9 cellular contexts compared by ENCODE assay signal in the genomic region with DNA sequence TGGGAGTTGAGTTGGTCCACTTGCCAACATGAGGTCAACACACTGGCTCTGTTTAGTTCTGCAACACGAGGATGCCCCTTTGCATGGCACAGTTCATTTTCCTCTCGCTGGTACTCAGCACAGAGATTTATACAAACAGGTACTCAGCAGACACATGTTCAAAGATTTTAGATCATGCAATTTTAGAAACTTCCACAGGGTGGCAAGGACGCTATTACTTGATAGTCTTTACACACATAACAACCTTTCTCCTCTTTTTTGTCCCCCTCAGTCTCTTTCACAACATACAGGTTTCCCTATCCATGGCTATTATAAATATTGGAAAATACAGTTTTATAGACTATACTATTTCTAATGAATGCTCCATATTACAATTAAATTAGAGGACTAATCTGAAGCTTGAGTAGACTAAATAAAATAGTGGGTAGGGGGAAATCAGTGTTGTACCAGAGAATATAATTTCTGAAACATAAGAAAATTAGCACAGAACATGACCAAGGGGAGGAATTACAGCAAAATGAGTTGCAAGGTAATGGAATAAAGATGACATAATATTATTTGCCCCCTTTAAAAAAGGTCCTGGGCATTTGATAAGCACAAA.
DNase-seq lines count a peak whose midpoint lies in the region; ATAC-seq, FAIRE-seq and TF ChIP-seq lines count a peak whose summit lies in the region.
"Had no signal": no experiment of that assay in that cellular context is flagged by ENCODE, and none has a peak within 500 bp of the region (broad histone marks: within the 10 kb centered on the region; RNA-seq: fewer than 3 reads in every experiment).

No MANE protein-coding gene starts in this region.

- ATAC-seq in naive thymus-derived CD4-positive, alpha-beta T cell = no peak
- no peak for ATAC-seq in HG03280 (IDR thresholded peaks at IDR 0.05; ENCODE audit: unreplicated experiment)

- H3K36me3 ChIP-seq in astrocyte (ENCODE audit: insufficient read depth, low read length) = no peaks in the 10 kb centered on the region
- H3K36me3 ChIP-seq in mesenchymal stem cell (ENCODE audit: control insufficient read depth in 1 of 2, insufficient read depth in 2 of 2, low read depth in 1 of 2, low read length in 2 of 2) = no peaks in the 10 kb centered on the region
- H3K36me3 ChIP-seq in esophagus muscularis mucosa = no peaks in the 10 kb centered on the region
- H3K36me3 ChIP-seq in suprapubic skin = no peaks in the 10 kb centered on the region
- H3K36me3 ChIP-seq in naive thymus-derived CD4-positive, alpha-beta T cell (ENCODE audit: control insufficient read depth in 2 of 3, insufficient read depth in 3 of 3, low read length in 3 of 3) = no peaks in the 10 kb centered on the region

- no peaks in the 10 kb centered on the region for H3K9me3 Mint-ChIP-seq in astrocyte (ENCODE audit: unreplicated experiment)
- H3K9me3 Mint-ChIP-seq in naive thymus-derived CD4-positive, alpha-beta T cell = peaks cover 0 to 22% (median 3%) of the 10 kb centered on the region in 11 donors

- H3K36me3 Mint-ChIP-seq in astrocyte (ENCODE audit: low read depth, unreplicated experiment) = no peaks in the 10 kb centered on the region
- H3K36me3 Mint-ChIP-seq in naive thymus-derived CD4-positive, alpha-beta T cell = no peaks in the 10 kb centered on the region

- no peak overlapping the region for H4K91ac ChIP-seq in mesenchymal stem cell (ENCODE audit: low read length)

- H3K4ac ChIP-seq in mesenchymal stem cell (ENCODE audit: low read depth in 1 of 2, low read length in 2 of 2) = no peak overlapping the region

- no peak overlapping the region for H2BK5ac ChIP-seq in mesenchymal stem cell (ENCODE audit: low read depth, low read length, poor library complexity, severe bottlenecking)

- POLR2A ChIA-PET in naive thymus-derived CD4-positive, alpha-beta T cell (lab: Charles Lee) = no interaction called here

- no peak overlapping the region for H3K27ac Mint-ChIP-seq in astrocyte (ENCODE audit: unreplicated experiment)
- no peak overlapping the region for H3K27ac Mint-ChIP-seq in naive thymus-derived CD4-positive, alpha-beta T cell

- no peak overlapping the region for H4K8ac ChIP-seq in mesenchymal stem cell (ENCODE audit: low read length)

- H3K79me1 ChIP-seq in mesenchymal stem cell (replicated peaks; ENCODE audit: low read length, poor library complexity, severe bottlenecking) = no peaks in the 10 kb centered on the region

- no peaks in the 10 kb centered on the region for H4K20me1 ChIP-seq in astrocyte (ENCODE audit: insufficient read depth, low read length)

- no peaks in the 10 kb centered on the region for H3K4me1 ChIP-seq in astrocyte (ENCODE audit: insufficient read depth, low read length)
- H3K4me1 ChIP-seq in mesenchymal stem cell (ENCODE audit: control insufficient read depth, insufficient read depth, low read depth, low read length) = no peaks in the 10 kb centered on the region
- no peaks in the 10 kb centered on the region for H3K4me1 ChIP-seq in esophagus muscularis mucosa
- H3K4me1 ChIP-seq in suprapubic skin = no peaks in the 10 kb centered on the region
- H3K4me1 ChIP-seq in naive thymus-derived CD4-positive, alpha-beta T cell (ENCODE audit: control insufficient read depth in 2 of 2, insufficient read depth in 2 of 2, low read length in 2 of 2) = no peaks in the 10 kb centered on the region

- peak; percentile 43 for TF ChIP-seq CTCF in astrocyte (IDR thresholded peaks at IDR 0.05; ENCODE audit: insufficient read depth, low read depth, low read length)
- peak in 1 of 3 experiments; percentile 11 for TF ChIP-seq CTCF in esophagus muscularis mucosa (IDR thresholded peaks at IDR 0.05)
- TF ChIP-seq CTCF in suprapubic skin (IDR thresholded peaks at IDR 0.05) = peak in 1 of 2 donors; percentile 15

- no peak for FAIRE-seq in astrocyte (lab: Jason Lieb, UNC)

- H3K79me2 ChIP-seq in astrocyte (ENCODE audit: insufficient read depth, low read length) = no peaks in the 10 kb centered on the region

- H3K4me3 ChIP-seq in astrocyte (ENCODE audit: insufficient read depth, low read depth, low read length) (no peak overlapping the region), mesenchymal stem cell (ENCODE audit: insufficient read depth in 1 of 2, low read depth in 1 of 2, low read length in 2 of 2) (no peak overlapping the region), esophagus muscularis mucosa (no peak overlapping the region), suprapubic skin (no peak overlapping the region)
- no peak overlapping the region for H3K4me3 ChIP-seq in naive thymus-derived CD4-positive, alpha-beta T cell (ENCODE audit: low read length)
- H3K4me3 ChIP-seq: skin epidermis had no signal

- no peak overlapping the region for H3K27ac ChIP-seq in astrocyte (ENCODE audit: low read depth, low read length)
- no peak overlapping the region for H3K27ac ChIP-seq in mesenchymal stem cell (ENCODE audit: low read length, poor library complexity, severe bottlenecking)
- no peak overlapping the region for H3K27ac ChIP-seq in esophagus muscularis mucosa (replicated peaks in 1 of 4)
- H3K27ac ChIP-seq in suprapubic skin = no peak overlapping the region
- H3K27ac ChIP-seq in naive thymus-derived CD4-positive, alpha-beta T cell (ENCODE audit: low read depth, low read length) = no peak overlapping the region
- H3K27ac ChIP-seq: skin epidermis had no signal

- H3K4me1 Mint-ChIP-seq in astrocyte (ENCODE audit: low read depth, unreplicated experiment) = no peaks in the 10 kb centered on the region
- H3K4me1 Mint-ChIP-seq in naive thymus-derived CD4-positive, alpha-beta T cell = no peaks in the 10 kb centered on the region

- no peak overlapping the region for H2BK15ac ChIP-seq in mesenchymal stem cell (ENCODE audit: low read depth, poor library complexity, severe bottlenecking)

- CTCF ChIA-PET in naive thymus-derived CD4-positive, alpha-beta T cell (lab: Charles Lee) = no interaction called here

- H2BK120ac ChIP-seq in mesenchymal stem cell (ENCODE audit: low read depth, low read length) = no peak overlapping the region

- H3K27me3 ChIP-seq in astrocyte (ENCODE audit: insufficient read depth, low read length) (no peaks in the 10 kb centered on the region), mesenchymal stem cell (ENCODE audit: control insufficient read depth in 1 of 2, insufficient read depth in 1 of 2, low read length in 2 of 2) (peaks cover 3% of the 10 kb centered on the region in 2 experiments), esophagus muscularis mucosa (no peaks in the 10 kb centered on the region), suprapubic skin (no peaks in the 10 kb centered on the region)
- no peaks in the 10 kb centered on the region for H3K27me3 ChIP-seq in naive thymus-derived CD4-positive, alpha-beta T cell (ENCODE audit: control insufficient read depth in 2 of 2, insufficient read depth in 2 of 2, low read length in 2 of 2)

- WGBS in mesenchymal stem cell = 46% methylated on average over 3 of the region's 3 CpGs
- 29% methylated on average over 3 of the region's 3 CpGs for WGBS in esophagus muscularis mucosa
- 31% methylated on average over 3 of the region's 3 CpGs for WGBS in suprapubic skin

- H3K4me2 ChIP-seq in astrocyte (ENCODE audit: low read length) = no peak overlapping the region
- H3K4me2 ChIP-seq in mesenchymal stem cell (ENCODE audit: low read length, poor library complexity, severe bottlenecking) = no peak overlapping the region

- no peak overlapping the region for H3K14ac ChIP-seq in mesenchymal stem cell (ENCODE audit: low read length in 2 of 2)

- H2AK5ac ChIP-seq in mesenchymal stem cell (ENCODE audit: low read length, severe bottlenecking) = no peak overlapping the region

- DNase-seq in EL (peak; percentile 10), NCI-H187 treated with DMSO at 0.1 percent for 48 hours (lab: John Stamatoyannopoulos, UW) (peak; percentile 7), astrocyte (ENCODE audit: low read depth) (peak; percentile 1), mesenchymal stem cell (peak; percentile 12), esophagus muscularis mucosa (ENCODE audit: extremely low spot score) (no peak), suprapubic skin (ENCODE audit: low spot score in 2 of 2) (no peak)
- no peak for DNase-seq in naive thymus-derived CD4-positive, alpha-beta T cell

- TF ChIP-seq POLR2A in esophagus muscularis mucosa (IDR thresholded peaks at IDR 0.05; ENCODE audit: low read depth) (no peak), suprapubic skin (IDR thresholded peaks at IDR 0.05) (no peak)

- H3K4me3 Mint-ChIP-seq in astrocyte (ENCODE audit: unreplicated experiment) = no peak overlapping the region
- no peak overlapping the region for H3K4me3 Mint-ChIP-seq in naive thymus-derived CD4-positive, alpha-beta T cell

- intact Hi-C loops in esophagus muscularis mucosa (cut with DNase I) = no loop called here
- intact Hi-C loops in naive thymus-derived CD4-positive, alpha-beta T cell (cut with micrococcal nuclease) = no loop called here

- H3K9ac ChIP-seq in astrocyte (ENCODE audit: low read length) (no peak overlapping the region), mesenchymal stem cell (ENCODE audit: low read length) (no peak overlapping the region)

- TF ChIP-seq EP300 in esophagus muscularis mucosa (IDR thresholded peaks at IDR 0.05) (no peak), suprapubic skin (IDR thresholded peaks at IDR 0.05) (no peak)

- no peak overlapping the region for H2BK12ac ChIP-seq in mesenchymal stem cell (ENCODE audit: low read length in 2 of 2)

- no peaks in the 10 kb centered on the region for H3K27me3 Mint-ChIP-seq in astrocyte (ENCODE audit: low read depth, unreplicated experiment)
- peaks cover 0 to 4% (median 0%) of the 10 kb centered on the region in 5 donors for H3K27me3 Mint-ChIP-seq in naive thymus-derived CD4-positive, alpha-beta T cell

- H2AFZ ChIP-seq in astrocyte (ENCODE audit: low read depth, low read length) = no peak overlapping the region
- H2AFZ ChIP-seq in mesenchymal stem cell (ENCODE audit: low read depth, low read length) = no peak overlapping the region

- H3K23ac ChIP-seq in mesenchymal stem cell (ENCODE audit: low read length in 2 of 2) = no peak overlapping the region

- H3K9me3 ChIP-seq in astrocyte (ENCODE audit: insufficient read depth, low read depth, low read length) (no peaks in the 10 kb centered on the region), mesenchymal stem cell (ENCODE audit: control insufficient read depth, low read length) (no peaks in the 10 kb centered on the region), esophagus muscularis mucosa (no peaks in the 10 kb centered on the region), suprapubic skin (no peaks in the 10 kb centered on the region)
- H3K9me3 ChIP-seq in naive thymus-derived CD4-positive, alpha-beta T cell (ENCODE audit: control insufficient read depth in 2 of 3, low read length in 3 of 3) = no peaks in the 10 kb centered on the region

- H3K18ac ChIP-seq in mesenchymal stem cell (ENCODE audit: low read depth in 1 of 2, low read length in 2 of 2) = no peak overlapping the region

Comparison
In these comparisons a context has a peak if more than half of its experiments do, and no peak if none do; other contexts are left out.
1. DNase-seq: peak in EL (single experiment), NCI-H187 treated with DMSO at 0.1 percent for 48 hours (single experiment), astrocyte (single experiment) and mesenchymal stem cell (single experiment); none in esophagus muscularis mucosa (single experiment), suprapubic skin (0 of 2) and naive thymus-derived CD4-positive, alpha-beta T cell (0 of 9).